Comparison of ENCODE assay signal across 8 cellular contexts in genomic region chr1:93447481-93448291, GRCh38. TPM values are rescaled to one million over a fixed set of nuclear protein-coding genes. Genes with fewer than 3 reads are reported as not detected.
A peak's percentile ranks its signal among the peaks of the same experiment; 100 is the strongest.
DNase-seq lines count a peak whose midpoint lies in the region; ATAC-seq, FAIRE-seq and TF ChIP-seq lines count a peak whose summit lies in the region.

FNBP1L (plus strand) TSS chr1:93448118; CDS start chr1:93448282, 164 bp downstream.

- DNase-seq in GM06990 (ENCODE audit: extremely low read depth, insufficient read length) (peak; percentile 19), NCI-H1930 (lab: John Stamatoyannopoulos, UW) (peak; percentile 75), WERI-Rb-1 (peak; percentile 90), caudate nucleus (lab: John Stamatoyannopoulos, UW) (peak in 50 of 61 donors; percentile 9 to 82 (median 57)), iris pigment epithelial cell (ENCODE audit: low read depth) (peak; percentile 59), small intestine (peak; percentile 75)

- FAIRE-seq in small intestine (lab: Jason Lieb, UNC), result no peak

- H3K36me3 ChIP-seq in GM06990 (ENCODE audit: control insufficient read depth, insufficient read depth, low read length) (no peaks in the 10 kb centered on the region), WERI-Rb-1 (peaks cover 8% of the 10 kb centered on the region), small intestine (ENCODE audit: control insufficient read depth in 2 of 2, insufficient read depth in 2 of 2, low read length in 2 of 2) (no peaks in the 10 kb centered on the region)

- TF ChIP-seq CTCF in GM06990 (IDR thresholded peaks at IDR 0.05; ENCODE audit: insufficient read depth, low read length, poor library complexity, severe bottlenecking) (no peak), WERI-Rb-1 (IDR thresholded peaks at IDR 0.05; ENCODE audit: low read depth, low read length) (no peak)

- H3K9me3 ChIP-seq in WERI-Rb-1 (ENCODE audit: severe bottlenecking) (no peaks in the 10 kb centered on the region), small intestine (ENCODE audit: control insufficient read depth, low read depth) (no peaks in the 10 kb centered on the region)

- peak within 1 kb of the TSS; percentile 61 for H3K4me3 ChIP-seq in GM06990 (replicated peaks; ENCODE audit: low read depth, low read length)
- H3K4me3 ChIP-seq in WERI-Rb-1 (ENCODE audit: low read depth, low read length), result peak within 1 kb of the TSS; percentile 90
- H3K4me3 ChIP-seq in small intestine (ENCODE audit: low read depth in 1 of 2, low read length in 2 of 2), result peak within 1 kb of the TSS; percentile 89 to 91

- 0 to 1% (median 1%) methylated on average over 33 to 52 of the region's 52 CpGs for WGBS in small intestine, 3 donors

- H3K4me1 ChIP-seq in small intestine (ENCODE audit: control insufficient read depth in 2 of 2, insufficient read depth in 1 of 2, low read depth in 1 of 2, low read length in 1 of 2), result peaks cover 0 to 2% of the 10 kb centered on the region in 2 donors

- H3K27me3 ChIP-seq in GM06990 (replicated peaks; ENCODE audit: control insufficient read depth, insufficient read depth, low read length) (peaks cover 4% of the 10 kb centered on the region), WERI-Rb-1 (ENCODE audit: insufficient read depth, low read depth, severe bottlenecking) (no peaks in the 10 kb centered on the region), small intestine (ENCODE audit: control insufficient read depth in 2 of 2, insufficient read depth in 2 of 2, low read length in 2 of 2) (no peaks in the 10 kb centered on the region)

- ATAC-seq in GM21381 (IDR thresholded peaks at IDR 0.05; ENCODE audit: unreplicated experiment) (no peak), HG02870 (IDR thresholded peaks at IDR 0.05; ENCODE audit: unreplicated experiment) (no peak)

- H3K27ac ChIP-seq in WERI-Rb-1 (peak within 1 kb of the TSS; percentile 96), caudate nucleus (ENCODE audit: low read depth, low read length) (peak within 1 kb of the TSS; percentile 82), small intestine (ENCODE audit: low read depth in 1 of 2, low read length in 1 of 2) (peak within 1 kb of the TSS; percentile 96 to 98)

RNA-seq across cellular contexts. Expression of gene FNBP1L, which starts in this region (rescaled TPM):
- polyA plus RNA-seq in small intestine, result 10 to 100 TPM; 19.7 to 44.7 (median 25.1) TPM

Comparison
In these comparisons a context has a peak if more than half of its experiments do, and no peak if none do; other contexts are left out.
1. DNase-seq: peak in every context shown above with its lines; median percentile 90 in WERI-Rb-1; 75 in NCI-H1930; 75 in small intestine; 59 in iris pigment epithelial cell; 57 in caudate nucleus; 19 in GM06990.